Comparison of ENCODE assay signal across 8 cellular contexts in the genomic region with DNA sequence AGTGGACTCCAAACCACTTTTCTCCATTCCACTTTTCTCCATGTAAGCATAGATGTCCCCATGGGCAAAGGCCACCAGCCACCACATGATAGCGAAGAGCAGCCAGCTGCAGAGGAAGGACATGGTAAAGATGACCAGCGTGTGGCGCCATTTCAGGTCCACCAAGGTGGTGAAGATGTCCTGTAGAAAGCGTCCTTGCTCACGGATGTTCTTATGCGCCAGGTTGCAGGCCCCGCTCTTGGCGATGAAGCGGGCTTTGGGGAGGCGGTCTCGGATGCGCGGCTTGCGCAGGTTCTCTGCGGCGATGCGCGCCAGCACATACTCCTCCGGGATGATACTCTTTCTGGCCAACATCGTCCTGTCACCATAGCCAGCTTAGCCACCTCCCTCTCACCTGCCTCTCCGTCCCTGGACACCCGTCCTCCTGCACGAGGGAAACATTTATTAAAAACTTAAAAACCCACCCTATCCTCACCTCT. TPM values are rescaled to one million over a fixed set of nuclear protein-coding genes. Genes with fewer than 3 reads are reported as not detected.
DNase-seq lines count a peak whose midpoint lies in the region; ATAC-seq, FAIRE-seq and TF ChIP-seq lines count a peak whose summit lies in the region.

No MANE protein-coding gene starts in this region.

- ATAC-seq in lower lobe of right lung (peak in 1 of 2 donors; percentile 28), HG02678 (IDR thresholded peaks at IDR 0.05; ENCODE audit: unreplicated experiment) (no peak)

- CTCF ChIA-PET in A673 (lab: Charles Lee) = no interaction called here

- no TSS peak for BruUV-seq in A673 (replicated peaks; lab: Mats Ljungman, UMichigan)

- intact Hi-C loops in A673 (cut with micrococcal nuclease; ENCODE audit: unreplicated experiment) (no loop called here), lower lobe of right lung (cut with DNase I) (no loop called here)

- H3K27me3 ChIP-seq in A673 (replicated peaks; ENCODE audit: insufficient read depth, low read depth, low read length, poor library complexity) (peaks cover 68% of the 10 kb centered on the region), lower lobe of right lung (ENCODE audit: low read depth) (peaks cover 17% of the 10 kb centered on the region), small intestine (ENCODE audit: control insufficient read depth in 2 of 2, insufficient read depth in 2 of 2, low read length in 2 of 2) (peaks cover 0 to 4% of the 10 kb centered on the region in 2 donors)

- H3K4me3 ChIP-seq in A673 (ENCODE audit: low read depth, low read length, poor library complexity, severe bottlenecking) = no peak overlapping the region
- peak overlapping the region; percentile 45; the same call in 1 of the 2 replicates for H3K4me3 ChIP-seq in HFF-Myc (replicated peaks; ENCODE audit: low read depth, low read length)
- peak overlapping the region; percentile 62 for H3K4me3 ChIP-seq in lower lobe of right lung
- H3K4me3 ChIP-seq in small intestine (ENCODE audit: low read depth in 1 of 2, low read length in 2 of 2) = no peak overlapping the region

- no peak for FAIRE-seq in small intestine (lab: Jason Lieb, UNC)

- TF ChIP-seq CTCF in A673 (conservative IDR thresholded peaks at IDR 0.05; ENCODE audit: low read depth, low read length) (peak; percentile 52), HFF-Myc (IDR thresholded peaks at IDR 0.05; ENCODE audit: low read depth, low read length, missing control alignments) (peak; percentile 27), lower lobe of right lung (IDR thresholded peaks at IDR 0.05) (peak; percentile 26)

- 39 to 69% (median 67%) methylated on average over 23 of the region's 23 CpGs for WGBS in small intestine, 3 donors

- H3K9me3 ChIP-seq in A673 (ENCODE audit: low read depth, low read length, poor library complexity, severe bottlenecking) (no peaks in the 10 kb centered on the region), lower lobe of right lung (no peaks in the 10 kb centered on the region), small intestine (ENCODE audit: control insufficient read depth, low read depth) (no peaks in the 10 kb centered on the region)

- DNase-seq in A673 (ENCODE audit: low spot score) = peak; percentile 16
- no peak for DNase-seq in HFF-Myc (ENCODE audit: extremely low read depth, low read depth)
- peak; percentile 49 for DNase-seq in lower lobe of right lung
- DNase-seq in small intestine = no peak
- no peak for DNase-seq in NCI-H187 (lab: John Stamatoyannopoulos, UW)
- no peak for DNase-seq in activated effector memory CD4-positive, alpha-beta T cell treated with Interleukin-2 at 50 U/mL for 16 hours

- no peaks in the 10 kb centered on the region for H3K36me3 ChIP-seq in A673 (ENCODE audit: insufficient read depth, low read length, poor library complexity, severe bottlenecking)
- H3K36me3 ChIP-seq in lower lobe of right lung = no peaks in the 10 kb centered on the region
- H3K36me3 ChIP-seq in small intestine (ENCODE audit: control insufficient read depth in 2 of 2, insufficient read depth in 2 of 2, low read length in 2 of 2) = no peaks in the 10 kb centered on the region

- no peaks in the 10 kb centered on the region for H3K4me1 ChIP-seq in A673 (ENCODE audit: insufficient read depth, low read length, poor library complexity, severe bottlenecking)
- no peaks in the 10 kb centered on the region for H3K4me1 ChIP-seq in lower lobe of right lung
- peaks cover 0 to 2% of the 10 kb centered on the region in 2 donors for H3K4me1 ChIP-seq in small intestine (ENCODE audit: control insufficient read depth in 2 of 2, insufficient read depth in 1 of 2, low read depth in 1 of 2, low read length in 1 of 2)

- H3K27ac ChIP-seq in A673 (ENCODE audit: low read depth, low read length, poor library complexity, severe bottlenecking) (no peak overlapping the region), cingulate gyrus (ENCODE audit: low read depth, low read length) (peak overlapping the region; percentile 8), lower lobe of right lung (peak overlapping the region; percentile 70), small intestine (ENCODE audit: low read depth in 1 of 2, low read length in 1 of 2) (peak overlapping the region in 1 of 2 donors; percentile 5)

- POLR2A ChIA-PET in A673 (lab: Charles Lee; ENCODE audit: low non-redundant PET) = no interaction called here

RNA-seq across cellular contexts. Expression of gene KCNJ8, which starts 1.2 kb away (rescaled TPM):
- not detected in 2 replicates for total RNA-seq in A673 (2021)
- 12.8 TPM for total RNA-seq in lower lobe of right lung
- 1 to 10 TPM in 2 of 3 donors, under 1 TPM in 1; 0.22 to 5.6 (median 1.4) TPM for polyA plus RNA-seq in small intestine

Comparison
In these comparisons a context has a peak if more than half of its experiments do, and no peak if none do; other contexts are left out.
1. DNase-seq: peak in A673 (single experiment) and lower lobe of right lung (single experiment); none in HFF-Myc (single experiment), small intestine (single experiment), NCI-H187 (0 of 2) and activated effector memory CD4-positive, alpha-beta T cell treated with Interleukin-2 at 50 U/mL for 16 hours (single experiment).
2. H3K4me3 ChIP-seq: peak in HFF-Myc (single experiment) and lower lobe of right lung (single experiment); none in A673 (single experiment) and small intestine (0 of 2).
3. RNA of gene KCNJ8, which starts 1.2 kb away (total RNA-seq): 12.8 TPM in lower lobe of right lung (single experiment); not detected in A673; every median in the first group is over 10 times any median in the second.
4. Peak in every context shown above with its lines, with median percentiles within 50 percentile points of each other: CTCF ChIP-seq.